8 cellular contexts compared by ENCODE assay signal in the genomic region with DNA sequence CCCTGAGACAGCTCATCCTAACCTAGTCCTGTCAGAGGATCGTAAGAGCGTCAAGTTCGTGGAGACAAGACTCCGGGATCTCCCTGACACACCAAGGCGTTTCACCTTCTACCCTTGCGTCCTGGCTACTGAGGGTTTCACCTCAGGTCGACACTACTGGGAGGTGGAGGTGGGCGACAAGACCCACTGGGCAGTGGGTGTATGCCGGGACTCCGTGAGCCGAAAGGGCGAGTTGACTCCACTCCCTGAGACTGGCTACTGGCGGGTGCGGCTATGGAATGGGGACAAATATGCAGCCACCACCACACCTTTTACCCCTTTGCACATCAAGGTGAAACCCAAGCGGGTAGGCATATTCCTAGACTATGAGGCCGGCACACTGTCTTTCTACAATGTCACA.
"Had no signal": no experiment of that assay in that cellular context is flagged by ENCODE, and none has a peak within 500 bp of the region (broad histone marks: within the 10 kb centered on the region; RNA-seq: fewer than 3 reads in every experiment).

No MANE protein-coding gene starts in this region.

- DNase-seq: GM23248, GOT3, H9, HCEC 1CT, IMR-90, KBM-7 had no signal

- H3K9me3 Mint-ChIP-seq: H9 had no signal

- H3K4me3 Mint-ChIP-seq: H9 had no signal

- H3K4me3 ChIP-seq: GM23248 had no signal

- H3K27ac ChIP-seq: GM23248 had no signal

- H2AFZ ChIP-seq: GM23248 had no signal

- FAIRE-seq: H54, HTR-8/SVneo had no signal

- H3K27ac Mint-ChIP-seq: H9 had no signal

- H3K9ac ChIP-seq: GM23248 had no signal
